23 cellular contexts compared by ENCODE assay signal in the genomic region with DNA sequence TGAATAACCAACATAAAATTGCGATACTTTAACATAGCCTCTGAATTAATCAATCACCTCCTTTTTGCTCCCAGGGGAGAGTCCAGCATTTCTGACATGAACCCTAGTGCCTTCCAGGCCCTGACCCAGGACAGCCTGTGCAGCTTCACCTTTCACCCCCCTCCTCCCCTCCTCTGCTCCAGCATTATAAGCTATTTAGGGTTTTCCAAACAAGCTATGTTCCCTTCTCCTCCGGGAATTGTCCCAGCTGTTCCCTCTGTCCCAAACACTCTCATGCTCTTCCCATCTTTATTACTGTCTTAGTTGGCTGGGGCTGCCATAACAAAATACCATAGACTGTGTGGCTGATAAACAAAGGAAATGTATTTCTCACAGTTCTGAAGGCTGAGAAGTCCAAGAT.
"Had no signal": no experiment of that assay in that cellular context is flagged by ENCODE, and none has a peak within 500 bp of the region (broad histone marks: within the 10 kb centered on the region; RNA-seq: fewer than 3 reads in every experiment).

No MANE protein-coding gene starts in this region.

- DNase-seq: activated CD4-positive, alpha-beta T cell treated with anti-CD3 and anti-CD28 coated beads, Interleukin-2, amount 50 U/mL, for 4 hours; activated T-cell treated with anti-CD3 and anti-CD28 coated beads for 4 hours; amniotic stem cell; effector memory CD8-positive, alpha-beta T cell; foreskin fibroblast; hypothalamus; islet precursor cell; mesenchymal stem cell; mucosa of descending colon; naive thymus-derived CD8-positive, alpha-beta T cell; stimulated activated CD4-positive, alpha-beta T cell treated with anti-CD3 and anti-CD28 coated beads, Interleukin-12 subunit alpha, Interleukin-12 subunit beta, amount 100 ng/mL, for 4 hours; stimulated activated CD4-positive, alpha-beta T cell treated with anti-CD3 and anti-CD28 coated beads, Interleukin-1b, Interleukin-23, amount 100 ng/mL, for 48 hours; stimulated activated CD8-positive, alpha-beta memory T cell treated with anti-CD3 and anti-CD28 coated beads, Interleukin-4, amount 100 ng/mL, for 48 hours; stimulated activated naive CD4-positive, alpha-beta T cell treated with Interleukin-2 at 50 U/mL for 16 hours; substantia nigra; SW 1271; T-helper 2 cell; tibial artery; WERI-Rb-1 had no signal

- H3K27ac ChIP-seq: cardiac muscle cell, neutrophil, tibial artery, WERI-Rb-1 had no signal

- ATAC-seq: effector memory CD8-positive, alpha-beta T cell; mucosa of descending colon; naive thymus-derived CD8-positive, alpha-beta T cell had no signal

- H3K36me3 ChIP-seq: cardiac muscle cell, neutrophil, WERI-Rb-1 had no signal

- H3K9me3 ChIP-seq: mucosa of descending colon, neutrophil, tibial artery had no signal

- H3K27ac Mint-ChIP-seq: activated naive CD8-positive, alpha-beta T cell; activated T-helper 1 cell treated with anti-CD3 and anti-CD28 coated beads, Interleukin-12 subunit alpha, Interleukin-12 subunit beta, Interleukin-2, Interleukin-4 antibody, amounts not matched to agents 30 ng/mL and 10 ng/mL and 1 ng/mL, durations not matched to agents 14 hours and 24 hours and 36 hours; effector memory CD8-positive, alpha-beta T cell; naive thymus-derived CD8-positive, alpha-beta T cell had no signal

- H3K27me3 ChIP-seq: tibial artery had no signal

- H3K4me3 Mint-ChIP-seq: activated naive CD8-positive, alpha-beta T cell; activated T-helper 1 cell treated with anti-CD3 and anti-CD28 coated beads, Interleukin-12 subunit alpha, Interleukin-12 subunit beta, Interleukin-2, Interleukin-4 antibody, amounts not matched to agents 30 ng/mL and 10 ng/mL and 1 ng/mL, durations not matched to agents 14 hours and 24 hours and 36 hours; effector memory CD8-positive, alpha-beta T cell; naive thymus-derived CD8-positive, alpha-beta T cell had no signal

- H3K36me3 Mint-ChIP-seq: activated naive CD8-positive, alpha-beta T cell; naive thymus-derived CD8-positive, alpha-beta T cell had no signal

- H3K4me3 ChIP-seq: cardiac muscle cell, mucosa of descending colon, tibial artery had no signal

- H3K9me3 Mint-ChIP-seq: activated T-helper 1 cell treated with anti-CD3 and anti-CD28 coated beads, Interleukin-12 subunit alpha, Interleukin-12 subunit beta, Interleukin-2, Interleukin-4 antibody, amounts not matched to agents 30 ng/mL and 10 ng/mL and 1 ng/mL, durations not matched to agents 14 hours and 24 hours and 36 hours; effector memory CD8-positive, alpha-beta T cell had no signal
